2 cellular contexts compared by ENCODE assay signal in genomic region chr22:39474351-39474991, GRCh38.
TF ChIP-seq lines count a peak whose summit lies in the region.

No MANE protein-coding gene starts in this region.

TF ChIP-seq in IMR-90, 13 proteins besides CTCF, POLR2A, EP300 and RAD21:
- TF ChIP-seq ELK1 (IDR thresholded peaks at IDR 0.05; ENCODE audit: borderline replicate concordance, low read depth, low read length): no peak
TF ChIP-seq in IMR-90: peak in this region for 0.

TF ChIP-seq in H1, 55 proteins besides CTCF, POLR2A, EP300 and RAD21:
- TF ChIP-seq, protein P1, sequence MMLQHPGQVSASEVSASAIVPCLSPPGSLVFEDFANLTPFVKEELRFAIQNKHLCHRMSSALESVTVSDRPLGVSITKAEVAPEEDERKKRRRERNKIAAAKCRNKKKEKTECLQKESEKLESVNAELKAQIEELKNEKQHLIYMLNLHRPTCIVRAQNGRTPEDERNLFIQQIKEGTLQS (IDR thresholded peaks at IDR 0.05; ENCODE audit: insufficient read depth, low read depth, low read length): no peak
- TF ChIP-seq CREB1 (IDR thresholded peaks at IDR 0.05) (no peak), RBBP5 (IDR thresholded peaks at IDR 0.05; ENCODE audit: borderline replicate concordance, low read depth, low read length) (no peak), SIX5 (IDR thresholded peaks at IDR 0.05; ENCODE audit: low read depth, low read length) (no peak), TBP (IDR thresholded peaks at IDR 0.05; ENCODE audit: low read depth, low read length) (peak; percentile 58), GABPA (IDR thresholded peaks at IDR 0.05; ENCODE audit: borderline replicate concordance, insufficient read depth, low read length) (0 out of 2 replicates have a peak, but pooled peaks have one; percentile 26), RXRA (IDR thresholded peaks at IDR 0.05; ENCODE audit: insufficient read depth, low read depth, low read length) (no peak), SP4 (IDR thresholded peaks at IDR 0.05; ENCODE audit: low read length) (no peak), CBX5 (IDR thresholded peaks at IDR 0.05; ENCODE audit: low read depth, low read length) (no peak)
TF ChIP-seq in H1: peak in this region for 2.
